ENCODE assay signal across 1 cellular context in genomic region chr20:33668087-33668790, GRCh38.
TF ChIP-seq lines count a peak whose summit lies in the region.

No MANE protein-coding gene starts in this region.

TF ChIP-seq in HepG2, 621 proteins besides CTCF, POLR2A, EP300 and RAD21 (continued from another document):
- no peak for TF ChIP-seq PREB (CRISPR knock-in tag; IDR thresholded peaks at IDR 0.05)
- no peak for TF ChIP-seq MTA3 (CRISPR knock-in tag; IDR thresholded peaks at IDR 0.05)
- TF ChIP-seq ZNF784 (CRISPR knock-in tag; IDR thresholded peaks at IDR 0.05; ENCODE audit: borderline replicate concordance), result peak; percentile 70; the same call in 1 of the 2 replicates
- no peak for TF ChIP-seq SMARCE1 (IDR thresholded peaks at IDR 0.05; ENCODE audit: borderline replicate concordance)
- no peak for TF ChIP-seq ZNF382 (CRISPR knock-in tag; IDR thresholded peaks at IDR 0.05; ENCODE audit: borderline replicate concordance)
- TF ChIP-seq SSRP1 (CRISPR knock-in tag; IDR thresholded peaks at IDR 0.05), result no peak
- no peak for TF ChIP-seq LRRFIP1 (CRISPR knock-in tag; conservative IDR thresholded peaks at IDR 0.05)
- TF ChIP-seq IKZF4 (CRISPR knock-in tag; IDR thresholded peaks at IDR 0.05; ENCODE audit: borderline replicate concordance, low read depth, not compliant biosample characterization), result no peak
- TF ChIP-seq ZNF234 (CRISPR knock-in tag; conservative IDR thresholded peaks at IDR 0.05), result no peak
- TF ChIP-seq CCAR2 (optimal IDR thresholded peaks at IDR 0.05; ENCODE audit: low read depth, low read length), result no peak
- no peak for TF ChIP-seq TIGD3 (CRISPR knock-in tag; IDR thresholded peaks at IDR 0.05; ENCODE audit: borderline replicate concordance)
- TF ChIP-seq FOXP1 (IDR thresholded peaks at IDR 0.05), result no peak
- no peak for TF ChIP-seq FOXP1 (CRISPR knock-in tag; IDR thresholded peaks at IDR 0.05)
- peak; percentile 56 for TF ChIP-seq RBM39 (IDR thresholded peaks at IDR 0.05; ENCODE audit: low read depth, low read length, poor library complexity, severe bottlenecking)
- peak; percentile 27; the same call in 1 of the 2 replicates for TF ChIP-seq ZNF687 (CRISPR knock-in tag; IDR thresholded peaks at IDR 0.05)
- no peak for TF ChIP-seq ELF3 (CRISPR knock-in tag; IDR thresholded peaks at IDR 0.05)
- TF ChIP-seq ZNF598 (CRISPR knock-in tag; IDR thresholded peaks at IDR 0.05; ENCODE audit: borderline replicate concordance), result 0 out of 2 replicates have a peak, but pooled peaks have one; percentile 72
- TF ChIP-seq KLF12 (CRISPR knock-in tag; IDR thresholded peaks at IDR 0.05; ENCODE audit: borderline replicate concordance), result no peak
- no peak for TF ChIP-seq ZNF280B (CRISPR knock-in tag; IDR thresholded peaks at IDR 0.05; ENCODE audit: borderline replicate concordance)
- no peak for TF ChIP-seq FOXP4 (CRISPR knock-in tag; IDR thresholded peaks at IDR 0.05)
- peak; percentile 56 for TF ChIP-seq YY1 (IDR thresholded peaks at IDR 0.05; ENCODE audit: insufficient read depth, insufficient replicate concordance, low read depth, low read length)
- TF ChIP-seq ZNF883 (CRISPR knock-in tag; IDR thresholded peaks at IDR 0.05; ENCODE audit: not compliant biosample characterization), result peak; percentile 42
- TF ChIP-seq PCBP2 (optimal IDR thresholded peaks at IDR 0.05; ENCODE audit: low read depth, low read length, poor library complexity, severe bottlenecking), result no peak
- no peak for TF ChIP-seq NCOA2 (CRISPR knock-in tag; IDR thresholded peaks at IDR 0.05)
- no peak for TF ChIP-seq SNAPC4 (CRISPR knock-in tag; IDR thresholded peaks at IDR 0.05)
- no peak for TF ChIP-seq ATAD3A (CRISPR knock-in tag; IDR thresholded peaks at IDR 0.05)
- TF ChIP-seq HDAC2 (CRISPR knock-in tag; IDR thresholded peaks at IDR 0.05), result no peak
- TF ChIP-seq AFF4 (CRISPR knock-in tag; IDR thresholded peaks at IDR 0.05), result no peak
